Comparison of ENCODE assay signal across 1 cellular context in the genomic region with DNA sequence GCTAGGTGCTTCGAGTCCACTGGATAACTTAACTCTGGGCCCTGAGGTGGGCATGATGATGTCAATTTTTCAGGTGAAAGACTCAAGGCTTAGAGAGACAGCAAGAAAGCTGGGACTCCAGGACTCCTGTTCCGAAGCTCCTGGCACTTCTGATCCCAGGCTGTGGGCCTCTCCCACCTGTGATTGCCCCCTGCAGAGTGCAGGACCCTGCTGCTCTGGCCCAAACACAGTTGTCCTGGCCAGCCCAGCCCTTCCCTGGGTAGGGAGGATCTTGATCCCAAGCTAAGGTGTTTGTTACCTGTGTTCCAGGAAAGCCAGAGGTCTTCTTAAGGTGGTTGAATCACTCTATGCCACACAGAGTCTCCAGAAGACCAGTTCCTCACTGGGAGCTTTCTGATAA.
TF ChIP-seq lines count a peak whose summit lies in the region.

No MANE protein-coding gene starts in this region.

TF ChIP-seq in K562, 482 proteins besides CTCF, POLR2A, EP300 and RAD21:
- TF ChIP-seq ZNF12 (CRISPR knock-in tag; IDR thresholded peaks at IDR 0.05) (no peak), BRCA1 (IDR thresholded peaks at IDR 0.05) (no peak), BRCA1 (CRISPR knock-in tag; IDR thresholded peaks at IDR 0.05) (no peak), TAL1 (IDR thresholded peaks at IDR 0.05) (no peak), PRMT5 (CRISPR knock-in tag; IDR thresholded peaks at IDR 0.05) (no peak), DNMT1 (IDR thresholded peaks at IDR 0.05) (no peak), NFE2 (IDR thresholded peaks at IDR 0.05; ENCODE audit: low read depth) (no peak)
